In the genomic region with DNA sequence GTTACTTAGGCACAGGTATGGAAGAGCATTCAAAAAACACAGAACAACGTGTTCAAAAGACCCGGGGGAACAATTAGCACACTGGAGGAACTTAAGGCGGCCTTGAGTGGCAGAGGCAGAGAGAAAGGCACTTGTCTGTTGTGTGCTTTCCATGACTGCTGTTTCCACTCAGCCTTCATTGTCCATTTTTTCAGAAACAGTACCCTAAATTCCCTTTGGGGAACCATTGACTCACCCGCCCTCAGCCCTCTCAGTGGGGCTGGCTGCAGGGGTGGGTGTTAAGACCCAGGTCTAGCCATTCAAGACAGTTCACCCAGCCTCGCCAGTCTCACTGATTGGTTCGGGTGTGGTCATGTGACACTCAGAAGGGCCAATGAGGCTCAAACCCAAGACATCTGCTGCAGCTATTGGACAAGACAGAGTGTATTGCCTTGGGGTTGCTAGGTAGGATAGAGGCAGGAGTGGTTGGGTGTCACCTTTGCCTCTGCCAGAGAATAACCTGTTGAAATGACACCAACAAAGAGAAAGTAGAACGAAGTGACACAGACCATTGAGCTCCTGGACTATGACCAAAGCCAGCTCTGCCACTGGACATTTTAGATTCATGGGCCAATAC, we compare ENCODE assay signal across 8 cellular contexts. TPM values are rescaled to one million over a fixed set of nuclear protein-coding genes. Genes with fewer than 3 reads are reported as not detected.
DNase-seq lines count a peak whose midpoint lies in the region; ATAC-seq, FAIRE-seq and TF ChIP-seq lines count a peak whose summit lies in the region.

No MANE protein-coding gene starts in this region.

- ATAC-seq in GM19455 (IDR thresholded peaks at IDR 0.05; ENCODE audit: unreplicated experiment) (peak; percentile 100), HG03175 (IDR thresholded peaks at IDR 0.05; ENCODE audit: unreplicated experiment) (peak; percentile 100)

- peak; percentile 60 for DNase-seq in ELR (ENCODE audit: low read depth)
- DNase-seq in NCI-H526 treated with DMSO at 0.1 percent for 48 hours (lab: John Stamatoyannopoulos, UW) = peak; percentile 67
- peak; percentile 29 for DNase-seq in activated naive CD4-positive, alpha-beta T cell treated with anti-CD3 and anti-CD28 coated beads, Interleukin-2, amount 10 ng/mL, durations not matched to agents 7 days and 5 days
- peak; percentile 27 for DNase-seq in myocyte (ENCODE audit: low read depth)
- DNase-seq in osteocyte (ENCODE audit: extremely low spot score, unreplicated experiment) = no peak
- no peak for DNase-seq in RCC 7860 (ENCODE audit: low spot score)

- peaks cover 3% of the 10 kb centered on the region for H3K9me3 Mint-ChIP-seq in activated naive CD4-positive, alpha-beta T cell treated with anti-CD3 and anti-CD28 coated beads, Interleukin-2, amount 10 ng/mL, durations not matched to agents 7 days and 5 days
- H3K9me3 Mint-ChIP-seq in osteocyte (ENCODE audit: unreplicated experiment) = peaks cover 5% of the 10 kb centered on the region

- H3K27ac Mint-ChIP-seq in activated naive CD4-positive, alpha-beta T cell treated with anti-CD3 and anti-CD28 coated beads, Interleukin-2, amount 10 ng/mL, durations not matched to agents 7 days and 5 days = no peak overlapping the region
- no peak overlapping the region for H3K27ac Mint-ChIP-seq in osteocyte (ENCODE audit: unreplicated experiment)

- FAIRE-seq in RCC 7860 (lab: Jason Lieb, UNC) = no peak

- no peaks in the 10 kb centered on the region for H3K36me3 Mint-ChIP-seq in activated naive CD4-positive, alpha-beta T cell treated with anti-CD3 and anti-CD28 coated beads, Interleukin-2, amount 10 ng/mL, durations not matched to agents 7 days and 5 days
- peaks cover 1% of the 10 kb centered on the region for H3K36me3 Mint-ChIP-seq in osteocyte (ENCODE audit: unreplicated experiment)

- peaks cover 12% of the 10 kb centered on the region for H3K4me1 Mint-ChIP-seq in activated naive CD4-positive, alpha-beta T cell treated with anti-CD3 and anti-CD28 coated beads, Interleukin-2, amount 10 ng/mL, durations not matched to agents 7 days and 5 days
- H3K4me1 Mint-ChIP-seq in osteocyte (ENCODE audit: unreplicated experiment) = peaks cover 6% of the 10 kb centered on the region

- H3K4me3 Mint-ChIP-seq in activated naive CD4-positive, alpha-beta T cell treated with anti-CD3 and anti-CD28 coated beads, Interleukin-2, amount 10 ng/mL, durations not matched to agents 7 days and 5 days = no peak overlapping the region
- no peak overlapping the region for H3K4me3 Mint-ChIP-seq in osteocyte (ENCODE audit: unreplicated experiment)

- no peak for TF ChIP-seq CTCF in osteocyte (IDR thresholded peaks at IDR 0.05)

- H3K27me3 Mint-ChIP-seq in activated naive CD4-positive, alpha-beta T cell treated with anti-CD3 and anti-CD28 coated beads, Interleukin-2, amount 10 ng/mL, durations not matched to agents 7 days and 5 days = peaks cover 10% of the 10 kb centered on the region
- H3K27me3 Mint-ChIP-seq in osteocyte (ENCODE audit: unreplicated experiment) = peaks cover 3% of the 10 kb centered on the region

- CTCF ChIA-PET in activated naive CD4-positive, alpha-beta T cell treated with anti-CD3 and anti-CD28 coated beads, Interleukin-2, amount 10 ng/mL, durations not matched to agents 7 days and 5 days (lab: Charles Lee) = no interaction called here

RNA-seq across cellular contexts. Expression of a gene that starts 19.6 kb away (rescaled TPM):
- total RNA-seq in myocyte (45.5 and 46.5 TPM in 2 replicates), osteocyte (24.3 and 31.2 TPM in 2 replicates)
- polyA plus RNA-seq in myocyte (2012) = 19.0 TPM

RNA-seq across cellular contexts. Expression of a gene that starts 41.4 kb away (rescaled TPM):
- total RNA-seq in myocyte = 7.2 and 7.4 TPM in 2 replicates
- 31.0 TPM for polyA plus RNA-seq in myocyte (2012)
- total RNA-seq in osteocyte = 256 and 271 TPM in 2 replicates

RNA-seq across cellular contexts. Expression of a gene that starts 51.1 kb away (rescaled TPM):
- total RNA-seq in myocyte (0.03 and 0.05 TPM in 2 replicates), osteocyte (1.9 and 2.0 TPM in 2 replicates)
- 0.21 TPM for polyA plus RNA-seq in myocyte (2012)

Comparison
In these comparisons a context has a peak if more than half of its experiments do, and no peak if none do; other contexts are left out.
1. DNase-seq: peak in ELR (single experiment), NCI-H526 treated with DMSO at 0.1 percent for 48 hours (single experiment), activated naive CD4-positive, alpha-beta T cell treated with anti-CD3 and anti-CD28 coated beads, Interleukin-2, amount 10 ng/mL, durations not matched to agents 7 days and 5 days (single experiment) and myocyte (single experiment); none in osteocyte (single experiment) and RCC 7860 (single experiment).
2. RNA of a gene that starts 41.4 kb away (total RNA-seq): 256 to 271 TPM in osteocyte; 7.2 to 7.4 TPM in myocyte; every median in the first group is over 10 times any median in the second.